In the genomic region with DNA sequence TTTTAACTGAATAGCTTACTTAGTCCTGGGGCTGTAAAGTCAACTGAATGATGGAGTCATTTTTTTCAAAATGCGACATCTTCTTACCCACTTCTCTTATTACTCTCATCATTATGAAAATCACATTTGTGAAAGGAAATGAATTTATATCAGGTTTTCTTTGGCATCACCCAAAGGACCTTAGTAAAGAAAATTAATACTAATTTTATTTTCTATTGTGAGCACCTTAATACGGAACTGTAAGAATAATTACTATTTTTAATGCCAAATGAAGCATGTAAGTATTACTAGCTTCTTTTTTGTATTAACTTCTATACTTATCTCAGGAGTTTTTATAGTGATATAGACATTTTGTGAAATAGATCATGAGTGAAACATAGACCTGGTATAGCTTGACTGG, we compare ENCODE assay signal across 16 cellular contexts. TPM values are rescaled to one million over a fixed set of nuclear protein-coding genes. Genes with fewer than 3 reads are reported as not detected.
DNase-seq lines count a peak whose midpoint lies in the region; ATAC-seq and TF ChIP-seq lines count a peak whose summit lies in the region.
"Had no signal": no experiment of that assay in that cellular context is flagged by ENCODE, and none has a peak within 500 bp of the region (broad histone marks: within the 10 kb centered on the region; RNA-seq: fewer than 3 reads in every experiment).

No MANE protein-coding gene starts in this region.

- CTCF ChIA-PET in CD8-positive, alpha-beta T cell (lab: Charles Lee): no interaction called here
- CTCF ChIA-PET in naive thymus-derived CD4-positive, alpha-beta T cell (lab: Charles Lee): interaction anchor here (0.6 to 0.7 kb wide), 2 partner anchors 9 to 1341 kb away, joined by 3 to 4 read pairs; no protein-coding TSS in a partner anchor

- ATAC-seq in CD8-positive, alpha-beta T cell: no peak
- ATAC-seq in naive thymus-derived CD4-positive, alpha-beta T cell: no peak
- ATAC-seq in HG03469 (IDR thresholded peaks at IDR 0.05; ENCODE audit: unreplicated experiment): no peak
- ATAC-seq in GM18498 (IDR thresholded peaks at IDR 0.05; ENCODE audit: unreplicated experiment): no peak
- ATAC-seq: left ventricle myocardium superior, sciatic nerve had no signal

- no peaks in the 10 kb centered on the region for H3K9me3 ChIP-seq in CD8-positive, alpha-beta T cell (ENCODE audit: low read length)
- no peaks in the 10 kb centered on the region for H3K9me3 ChIP-seq in naive thymus-derived CD4-positive, alpha-beta T cell (ENCODE audit: control insufficient read depth in 2 of 3, low read length in 3 of 3)

- no peak for DNase-seq in CD8-positive, alpha-beta T cell
- DNase-seq in HL-60 (ENCODE audit: low read depth in 1 of 2, low spot score in 1 of 2) (no peak), SK-N-DZ (ENCODE audit: low spot score) (no peak)
- DNase-seq in activated T-helper 1 cell treated with anti-CD3 and anti-CD28 coated beads, Interleukin-12 subunit alpha, Interleukin-12 subunit beta, Interleukin-2, Interleukin-4 antibody, amounts not matched to agents 30 ng/mL and 10 ng/mL and 1 ng/mL, durations not matched to agents 14 hours and 24 hours and 36 hours (ENCODE audit: low spot score): no peak
- no peak for DNase-seq in naive thymus-derived CD4-positive, alpha-beta T cell
- no peak for DNase-seq in activated CD4-positive, CD25-positive, alpha-beta regulatory T cell (lab: John Stamatoyannopoulos, UW)
- DNase-seq: activated CD8-positive, alpha-beta memory T cell treated with anti-CD3 and anti-CD28 coated beads for 24 hours; GDM1; left ventricle myocardium superior; NCI-H1105 had no signal

- H3K36me3 Mint-ChIP-seq in CD8-positive, alpha-beta T cell: peaks cover 73% of the 10 kb centered on the region
- peaks cover 45% of the 10 kb centered on the region for H3K36me3 Mint-ChIP-seq in activated T-helper 1 cell treated with anti-CD3 and anti-CD28 coated beads, Interleukin-12 subunit alpha, Interleukin-12 subunit beta, Interleukin-2, Interleukin-4 antibody, amounts not matched to agents 30 ng/mL and 10 ng/mL and 1 ng/mL, durations not matched to agents 14 hours and 24 hours and 36 hours (ENCODE audit: low read depth)
- H3K36me3 Mint-ChIP-seq in naive thymus-derived CD4-positive, alpha-beta T cell: peaks cover 37 to 62% (median 51%) of the 10 kb centered on the region in 5 donors
- H3K36me3 Mint-ChIP-seq: neural progenitor cell had no signal

- peaks cover 88% of the 10 kb centered on the region for H3K4me1 ChIP-seq in CD8-positive, alpha-beta T cell (ENCODE audit: insufficient read depth, low read length)
- peaks cover 83 to 84% of the 10 kb centered on the region in 2 donors for H3K4me1 ChIP-seq in naive thymus-derived CD4-positive, alpha-beta T cell (ENCODE audit: control insufficient read depth in 2 of 2, insufficient read depth in 2 of 2, low read length in 2 of 2)
- H3K4me1 ChIP-seq: neural progenitor cell had no signal

- no peaks in the 10 kb centered on the region for H3K27me3 Mint-ChIP-seq in CD8-positive, alpha-beta T cell (ENCODE audit: low read depth)
- H3K27me3 Mint-ChIP-seq in activated T-helper 1 cell treated with anti-CD3 and anti-CD28 coated beads, Interleukin-12 subunit alpha, Interleukin-12 subunit beta, Interleukin-2, Interleukin-4 antibody, amounts not matched to agents 30 ng/mL and 10 ng/mL and 1 ng/mL, durations not matched to agents 14 hours and 24 hours and 36 hours (ENCODE audit: insufficient read depth): no peaks in the 10 kb centered on the region
- H3K27me3 Mint-ChIP-seq in naive thymus-derived CD4-positive, alpha-beta T cell: no peaks in the 10 kb centered on the region

- no peaks in the 10 kb centered on the region for H3K27me3 ChIP-seq in CD8-positive, alpha-beta T cell (ENCODE audit: insufficient read depth, low read length)
- H3K27me3 ChIP-seq in HL-60 (ENCODE audit: insufficient read depth, poor library complexity, severe bottlenecking): no peaks in the 10 kb centered on the region
- H3K27me3 ChIP-seq in naive thymus-derived CD4-positive, alpha-beta T cell (ENCODE audit: control insufficient read depth in 2 of 2, insufficient read depth in 2 of 2, low read length in 2 of 2): no peaks in the 10 kb centered on the region
- H3K27me3 ChIP-seq: neural progenitor cell had no signal

- H3K4me1 Mint-ChIP-seq in CD8-positive, alpha-beta T cell (ENCODE audit: low read depth): peaks cover 87% of the 10 kb centered on the region
- H3K4me1 Mint-ChIP-seq in activated T-helper 1 cell treated with anti-CD3 and anti-CD28 coated beads, Interleukin-12 subunit alpha, Interleukin-12 subunit beta, Interleukin-2, Interleukin-4 antibody, amounts not matched to agents 30 ng/mL and 10 ng/mL and 1 ng/mL, durations not matched to agents 14 hours and 24 hours and 36 hours (ENCODE audit: low read depth): peaks cover 90% of the 10 kb centered on the region
- peaks cover 59 to 100% (median 92%) of the 10 kb centered on the region in 7 donors for H3K4me1 Mint-ChIP-seq in naive thymus-derived CD4-positive, alpha-beta T cell

- POLR2A ChIA-PET in CD8-positive, alpha-beta T cell (lab: Charles Lee): interaction anchor here (0.8 to 4.0 kb wide), 5 partner anchors 12 to 106 kb away, joined by 3 to 27 read pairs (median 4); no protein-coding TSS in a partner anchor
- POLR2A ChIA-PET in naive thymus-derived CD4-positive, alpha-beta T cell (lab: Charles Lee): interaction anchor here (0.6 to 8.6 kb wide), 6 partner anchors 10 to 105 kb away, joined by 4 to 117 read pairs (median 16); no protein-coding TSS in a partner anchor

- H3K36me3 ChIP-seq in CD8-positive, alpha-beta T cell (ENCODE audit: insufficient read depth, low read length): no peaks in the 10 kb centered on the region
- peaks cover 0 to 14% (median 0%) of the 10 kb centered on the region in 3 experiments for H3K36me3 ChIP-seq in naive thymus-derived CD4-positive, alpha-beta T cell (ENCODE audit: control insufficient read depth in 2 of 3, insufficient read depth in 3 of 3, low read length in 3 of 3)
- H3K36me3 ChIP-seq: neural progenitor cell had no signal

- no peak for TF ChIP-seq CTCF in CD8-positive, alpha-beta T cell (IDR thresholded peaks at IDR 0.05)
- no peak for TF ChIP-seq CTCF in HL-60 (IDR thresholded peaks at IDR 0.05; ENCODE audit: insufficient read depth, low read length)

- H3K9me3 Mint-ChIP-seq in CD8-positive, alpha-beta T cell: no peaks in the 10 kb centered on the region
- H3K9me3 Mint-ChIP-seq in activated T-helper 1 cell treated with anti-CD3 and anti-CD28 coated beads, Interleukin-12 subunit alpha, Interleukin-12 subunit beta, Interleukin-2, Interleukin-4 antibody, amounts not matched to agents 30 ng/mL and 10 ng/mL and 1 ng/mL, durations not matched to agents 14 hours and 24 hours and 36 hours: no peaks in the 10 kb centered on the region
- H3K9me3 Mint-ChIP-seq in naive thymus-derived CD4-positive, alpha-beta T cell: peaks cover 0 to 6% (median 0%) of the 10 kb centered on the region in 11 donors
- H3K9me3 Mint-ChIP-seq: neural progenitor cell had no signal

- peak overlapping the region; percentile 54 for H3K27ac ChIP-seq in CD8-positive, alpha-beta T cell (ENCODE audit: low read depth, low read length)
- H3K27ac ChIP-seq in HL-60 (replicated peaks): peak overlapping the region; percentile 56; the same call in 1 of the 2 replicates
- peak overlapping the region; percentile 75 for H3K27ac ChIP-seq in naive thymus-derived CD4-positive, alpha-beta T cell (ENCODE audit: low read depth, low read length)
- H3K27ac ChIP-seq: neural progenitor cell, PC-9 had no signal

- H3K27ac Mint-ChIP-seq in CD8-positive, alpha-beta T cell: peak overlapping the region; percentile 96
- peak overlapping the region; percentile 93 for H3K27ac Mint-ChIP-seq in activated T-helper 1 cell treated with anti-CD3 and anti-CD28 coated beads, Interleukin-12 subunit alpha, Interleukin-12 subunit beta, Interleukin-2, Interleukin-4 antibody, amounts not matched to agents 30 ng/mL and 10 ng/mL and 1 ng/mL, durations not matched to agents 14 hours and 24 hours and 36 hours
- peak overlapping the region; percentile 74 to 98 (median 92) for H3K27ac Mint-ChIP-seq in naive thymus-derived CD4-positive, alpha-beta T cell
- H3K27ac Mint-ChIP-seq: neural progenitor cell had no signal

- peak overlapping the region; percentile 56 for H3K4me3 Mint-ChIP-seq in CD8-positive, alpha-beta T cell
- peak overlapping the region; percentile 63 for H3K4me3 Mint-ChIP-seq in activated T-helper 1 cell treated with anti-CD3 and anti-CD28 coated beads, Interleukin-12 subunit alpha, Interleukin-12 subunit beta, Interleukin-2, Interleukin-4 antibody, amounts not matched to agents 30 ng/mL and 10 ng/mL and 1 ng/mL, durations not matched to agents 14 hours and 24 hours and 36 hours
- H3K4me3 Mint-ChIP-seq in naive thymus-derived CD4-positive, alpha-beta T cell: peak overlapping the region; percentile 43 to 78 (median 66)
- H3K4me3 Mint-ChIP-seq: neural progenitor cell had no signal

- no peak overlapping the region for H3K4me3 ChIP-seq in CD8-positive, alpha-beta T cell (ENCODE audit: low read depth, low read length)
- no peak overlapping the region for H3K4me3 ChIP-seq in HL-60 (replicated peaks; ENCODE audit: insufficient read depth, low read length)
- no peak overlapping the region for H3K4me3 ChIP-seq in naive thymus-derived CD4-positive, alpha-beta T cell (ENCODE audit: low read length)
- H3K4me3 ChIP-seq: neural progenitor cell, PC-9 had no signal

- intact Hi-C loops in CD8-positive, alpha-beta T cell (cut with DNase I, micrococcal nuclease): loop anchor here (1.0 to 5.0 kb wide), 4 partner anchors 8 to 47 kb away; no protein-coding TSS in a partner anchor
- intact Hi-C loops in activated T-helper 1 cell treated with anti-CD3 and anti-CD28 coated beads, Interleukin-12 subunit alpha, Interleukin-12 subunit beta, Interleukin-2, Interleukin-4 antibody, amounts not matched to agents 30 ng/mL and 10 ng/mL and 1 ng/mL, durations not matched to agents 14 hours and 24 hours and 36 hours (cut with micrococcal nuclease): loop anchor here (1.0 kb wide), 5 partner anchors 12 to 149 kb away; no protein-coding TSS in a partner anchor
- intact Hi-C loops in naive thymus-derived CD4-positive, alpha-beta T cell (cut with micrococcal nuclease): loop anchor here (1.0 kb wide), 5 partner anchors 8 to 28 kb away; no protein-coding TSS in a partner anchor

RNA-seq across cellular contexts. Expression of a gene that starts 30.9 kb away (rescaled TPM):
- 100 to 1,000 TPM; 603 to 634 TPM for total RNA-seq in CD8-positive, alpha-beta T cell
- total RNA-seq in activated T-helper 1 cell treated with anti-CD3 and anti-CD28 coated beads, Interleukin-12 subunit alpha, Interleukin-12 subunit beta, Interleukin-2, Interleukin-4 antibody, amounts not matched to agents 30 ng/mL and 10 ng/mL and 1 ng/mL, durations not matched to agents 14 hours and 24 hours and 36 hours: 512 and 516 TPM in 2 replicates
- total RNA-seq in naive thymus-derived CD4-positive, alpha-beta T cell: 1,000 to 10,000 TPM in 3 of 5 experiments, 100 to 1,000 TPM in 2; 739 to 1,121 (median 1,015) TPM
- 1,000 to 10,000 TPM; 1,177 to 1,286 TPM for polyA plus RNA-seq in naive thymus-derived CD4-positive, alpha-beta T cell
- not detected in 2 replicates for polyA plus RNA-seq in SK-N-DZ (2014; cell fraction: cytosol; rRNA removed)
- 0.44 TPM in 1 of 2 replicates, not detected in the other for polyA plus RNA-seq in SK-N-DZ (2014; cell fraction: nucleus; rRNA removed)
- total RNA-seq: dermis microvascular lymphatic vessel endothelial cell had no signal
